1 cellular context compared by ENCODE assay signal in the genomic region with DNA sequence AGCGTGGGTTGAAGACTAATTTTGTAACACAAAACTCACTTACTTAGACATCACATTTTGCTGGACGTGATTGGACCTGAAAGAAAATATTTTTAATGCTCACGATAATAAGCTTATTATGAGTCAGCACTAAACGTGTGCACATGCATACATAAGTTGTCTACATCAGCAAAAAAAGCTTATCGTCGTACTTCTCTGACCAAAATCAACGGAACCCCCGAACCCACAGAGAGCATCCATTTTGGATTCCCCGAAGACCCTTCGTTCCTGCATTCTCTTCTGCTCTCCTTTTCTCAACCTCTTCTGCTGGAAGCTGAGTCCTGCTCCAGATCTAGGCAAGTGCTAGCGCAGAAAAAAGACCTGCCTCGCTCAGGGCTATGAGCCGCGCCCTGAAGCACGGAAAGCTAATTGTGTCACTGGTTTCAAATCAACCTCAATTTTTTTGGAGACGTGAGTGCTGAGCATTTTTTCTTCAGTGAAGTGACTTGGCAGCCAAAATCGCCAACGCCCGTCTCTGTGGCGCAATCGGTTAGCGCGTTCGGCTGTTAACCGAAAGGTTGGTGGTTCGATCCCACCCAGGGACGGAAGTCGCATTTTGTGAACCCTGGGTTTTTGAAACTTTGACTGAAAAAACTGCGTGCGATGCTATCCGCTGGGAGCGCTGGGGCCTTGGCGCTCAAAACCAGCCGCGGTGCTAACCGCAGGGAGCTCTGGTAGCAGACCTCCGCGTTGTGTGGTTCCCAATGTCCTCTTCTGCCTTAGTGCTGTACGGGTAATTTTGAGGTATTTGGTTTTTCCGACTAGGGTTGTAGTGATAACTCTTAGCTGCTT.
TF ChIP-seq lines count a peak whose summit lies in the region.

No MANE protein-coding gene starts in this region.

TF ChIP-seq in SK-N-SH, 30 proteins besides CTCF, POLR2A, EP300 and RAD21 (continued from another document):
- TF ChIP-seq, protein P1, sequence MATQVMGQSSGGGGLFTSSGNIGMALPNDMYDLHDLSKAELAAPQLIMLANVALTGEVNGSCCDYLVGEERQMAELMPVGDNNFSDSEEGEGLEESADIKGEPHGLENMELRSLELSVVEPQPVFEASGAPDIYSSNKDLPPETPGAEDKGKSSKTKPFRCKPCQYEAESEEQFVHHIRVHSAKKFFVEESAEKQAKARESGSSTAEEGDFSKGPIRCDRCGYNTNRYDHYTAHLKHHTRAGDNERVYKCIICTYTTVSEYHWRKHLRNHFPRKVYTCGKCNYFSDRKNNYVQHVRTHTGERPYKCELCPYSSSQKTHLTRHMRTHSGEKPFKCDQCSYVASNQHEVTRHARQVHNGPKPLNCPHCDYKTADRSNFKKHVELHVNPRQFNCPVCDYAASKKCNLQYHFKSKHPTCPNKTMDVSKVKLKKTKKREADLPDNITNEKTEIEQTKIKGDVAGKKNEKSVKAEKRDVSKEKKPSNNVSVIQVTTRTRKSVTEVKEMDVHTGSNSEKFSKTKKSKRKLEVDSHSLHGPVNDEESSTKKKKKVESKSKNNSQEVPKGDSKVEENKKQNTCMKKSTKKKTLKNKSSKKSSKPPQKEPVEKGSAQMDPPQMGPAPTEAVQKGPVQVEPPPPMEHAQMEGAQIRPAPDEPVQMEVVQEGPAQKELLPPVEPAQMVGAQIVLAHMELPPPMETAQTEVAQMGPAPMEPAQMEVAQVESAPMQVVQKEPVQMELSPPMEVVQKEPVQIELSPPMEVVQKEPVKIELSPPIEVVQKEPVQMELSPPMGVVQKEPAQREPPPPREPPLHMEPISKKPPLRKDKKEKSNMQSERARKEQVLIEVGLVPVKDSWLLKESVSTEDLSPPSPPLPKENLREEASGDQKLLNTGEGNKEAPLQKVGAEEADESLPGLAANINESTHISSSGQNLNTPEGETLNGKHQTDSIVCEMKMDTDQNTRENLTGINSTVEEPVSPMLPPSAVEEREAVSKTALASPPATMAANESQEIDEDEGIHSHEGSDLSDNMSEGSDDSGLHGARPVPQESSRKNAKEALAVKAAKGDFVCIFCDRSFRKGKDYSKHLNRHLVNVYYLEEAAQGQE (IDR thresholded peaks at IDR 0.05; ENCODE audit: low read depth, low read length), result peak; percentile 58; the same call in 1 of the 2 replicates
- peak; percentile 70; the same call in 1 of the 2 replicates for TF ChIP-seq FOSL2 (IDR thresholded peaks at IDR 0.05; ENCODE audit: borderline replicate concordance, low read depth)
- 0 out of 2 replicates have a peak, but pooled peaks have one; percentile 12 for TF ChIP-seq RCOR1 (IDR thresholded peaks at IDR 0.05; ENCODE audit: low read length)
- 0 out of 2 replicates have a peak, but pooled peaks have one; percentile 36 for TF ChIP-seq YY1 (IDR thresholded peaks at IDR 0.05; ENCODE audit: low read depth)
- TF ChIP-seq NFIC (IDR thresholded peaks at IDR 0.05; ENCODE audit: borderline replicate concordance), result peak; percentile 27; the same call in 1 of the 2 replicates
- TF ChIP-seq, protein P2, sequence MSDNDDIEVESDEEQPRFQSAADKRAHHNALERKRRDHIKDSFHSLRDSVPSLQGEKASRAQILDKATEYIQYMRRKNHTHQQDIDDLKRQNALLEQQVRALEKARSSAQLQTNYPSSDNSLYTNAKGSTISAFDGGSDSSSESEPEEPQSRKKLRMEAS (IDR thresholded peaks at IDR 0.05; ENCODE audit: low read depth), result peak; percentile 30; the same call in 1 of the 2 replicates
